8 cellular contexts compared by ENCODE assay signal in the genomic region with DNA sequence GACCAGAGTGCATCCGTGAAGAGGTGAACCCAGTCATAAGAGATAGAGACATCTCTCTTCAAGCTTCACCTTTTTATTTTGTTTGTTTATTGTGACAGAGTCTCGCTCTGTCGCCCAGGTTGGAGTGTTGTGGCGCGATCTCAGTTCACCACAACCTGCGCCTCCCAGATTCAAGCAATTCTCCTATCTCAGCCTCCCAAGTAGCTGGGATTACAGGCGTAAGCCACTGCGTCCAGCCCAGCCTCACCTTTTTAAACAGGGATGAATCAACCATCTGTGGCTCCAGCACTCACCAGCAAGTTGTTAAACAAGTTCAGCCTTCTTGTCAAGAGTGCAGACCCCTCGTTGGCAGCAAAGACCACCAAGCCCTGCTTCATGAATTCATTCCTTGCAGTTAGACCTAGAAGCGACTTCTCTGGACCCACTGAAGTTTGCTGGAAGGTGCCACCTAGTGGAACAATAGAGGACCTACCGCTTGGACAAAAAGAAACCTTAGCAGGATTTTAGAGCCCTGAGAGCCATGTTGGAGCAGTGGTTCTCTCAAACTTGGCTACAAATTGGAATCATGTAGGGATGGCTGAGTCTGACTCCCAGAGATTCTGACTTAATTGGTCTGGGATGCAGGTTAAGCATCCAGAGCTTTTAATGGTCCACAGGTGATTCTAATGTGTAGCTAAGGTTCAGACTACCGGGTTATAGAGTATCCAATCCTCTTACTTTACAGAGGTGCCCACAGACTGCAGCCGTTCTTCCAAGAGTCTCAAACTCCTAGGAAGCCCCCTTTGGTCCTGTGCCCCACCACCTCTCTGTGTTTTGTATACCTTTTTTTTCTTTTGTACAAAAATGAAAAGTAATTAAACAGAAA. TPM values are rescaled to one million over a fixed set of nuclear protein-coding genes. Genes with fewer than 3 reads are reported as not detected.
DNase-seq lines count a peak whose midpoint lies in the region; ATAC-seq, FAIRE-seq and TF ChIP-seq lines count a peak whose summit lies in the region.

No MANE protein-coding gene starts in this region.

- ATAC-seq in GM19035 (IDR thresholded peaks at IDR 0.05; ENCODE audit: unreplicated experiment), result peak; percentile 92
- peak; percentile 94 for ATAC-seq in HG03103 (IDR thresholded peaks at IDR 0.05; ENCODE audit: low read depth, unreplicated experiment)
- peak; percentile 58 for ATAC-seq in omental fat pad (ENCODE audit: low FRiP score)

- peak; percentile 85 for DNase-seq in DMS53 (lab: John Stamatoyannopoulos, UW)
- peak; percentile 15 for DNase-seq in NCI-H2171 (lab: John Stamatoyannopoulos, UW)
- DNase-seq in activated CD4-positive, alpha-beta T cell treated with anti-CD3 and anti-CD28 coated beads for 4 hours, result peak; percentile 35 to 36
- peak; percentile 78 for DNase-seq in fibroblast of pulmonary artery (ENCODE audit: low read depth)
- DNase-seq in omental fat pad (ENCODE audit: low spot score), result no peak
- no peak for DNase-seq in H54 (ENCODE audit: insufficient read length, low spot score)

- H3K4me3 ChIP-seq in fibroblast of pulmonary artery (replicated peaks; ENCODE audit: low read depth, low read length), result no peak overlapping the region

- no peak for FAIRE-seq in H54 (lab: Jason Lieb, UNC)

- no peak for TF ChIP-seq POLR2A in H54 (IDR thresholded peaks at IDR 0.05; ENCODE audit: low read depth, low read length)

- TF ChIP-seq CTCF in fibroblast of pulmonary artery (IDR thresholded peaks at IDR 0.05; ENCODE audit: low read length, missing control alignments) (peak; percentile 92), omental fat pad (IDR thresholded peaks at IDR 0.05) (peak in 1 of 3 donors; percentile 42)

RNA-seq across cellular contexts. Expression of gene GALNT10, which starts 10.5 kb away (rescaled TPM):
- total RNA-seq in omental fat pad, result 10 to 100 TPM; 21.3 to 49.7 (median 27.2) TPM

Comparison
In these comparisons a context has a peak if more than half of its experiments do, and no peak if none do; other contexts are left out.
1. DNase-seq: peak in DMS53 (single experiment), NCI-H2171 (single experiment), activated CD4-positive, alpha-beta T cell treated with anti-CD3 and anti-CD28 coated beads for 4 hours (2 of 2) and fibroblast of pulmonary artery (single experiment); none in omental fat pad (single experiment) and H54 (single experiment).
2. Peak in every context shown above with its lines, with median percentiles within 50 percentile points of each other: ATAC-seq.